ENCODE assay signal across 8 cellular contexts in genomic region chr3:125357032-125357658, GRCh38. TPM values are rescaled to one million over a fixed set of nuclear protein-coding genes. Genes with fewer than 3 reads are reported as not detected.
DNase-seq lines count a peak whose midpoint lies in the region; ATAC-seq and TF ChIP-seq lines count a peak whose summit lies in the region.

No MANE protein-coding gene starts in this region.

- H3K27me3 Mint-ChIP-seq in naive thymus-derived CD4-positive, alpha-beta T cell, result no peaks in the 10 kb centered on the region

- H3K27ac ChIP-seq in naive thymus-derived CD4-positive, alpha-beta T cell (ENCODE audit: low read depth, low read length), result peak overlapping the region; percentile 89
- H3K27ac ChIP-seq in subcutaneous abdominal adipose tissue (ENCODE audit: low read depth, low read length), result peak overlapping the region; percentile 51

- H3K36me3 ChIP-seq in BE2C, result no peaks in the 10 kb centered on the region
- no peaks in the 10 kb centered on the region for H3K36me3 ChIP-seq in Loucy (ENCODE audit: insufficient read depth, low read length)
- H3K36me3 ChIP-seq in naive thymus-derived CD4-positive, alpha-beta T cell (ENCODE audit: control insufficient read depth in 2 of 3, insufficient read depth in 3 of 3, low read length in 3 of 3), result peaks cover 0 to 7% (median 0%) of the 10 kb centered on the region in 3 experiments
- H3K36me3 ChIP-seq in subcutaneous abdominal adipose tissue (ENCODE audit: control insufficient read depth in 5 of 5, insufficient read depth in 5 of 5, low read length in 5 of 5), result no peaks in the 10 kb centered on the region

- H4K20me1 ChIP-seq in Loucy (ENCODE audit: insufficient read depth, low read length, poor library complexity, severe bottlenecking), result peaks cover 54% of the 10 kb centered on the region

- intact Hi-C loops in naive thymus-derived CD4-positive, alpha-beta T cell (cut with micrococcal nuclease), result loop anchor here (1.0 kb wide), 3 partner anchors 17 to 46 kb away; partner anchors contain the start of gene ZNF148 (in 1 of the 2)

- POLR2A ChIA-PET in naive thymus-derived CD4-positive, alpha-beta T cell (lab: Charles Lee), result interaction anchor here (0.5 to 4.7 kb wide), 7 partner anchors 9 to 215 kb away, joined by 3 to 30 read pairs (median 4); partner anchors contain the start of gene ZNF148

- peaks cover 10% of the 10 kb centered on the region; the same call in 1 of the 2 replicates for H3F3A ChIP-seq in Loucy (ENCODE audit: low read depth)

- peak; percentile 74 for ATAC-seq in GM19395 (IDR thresholded peaks at IDR 0.05; ENCODE audit: unreplicated experiment)
- ATAC-seq in esophagus mucosa, result peak; percentile 71
- ATAC-seq in naive thymus-derived CD4-positive, alpha-beta T cell, result peak; percentile 97

- no peaks in the 10 kb centered on the region for H3K9me3 ChIP-seq in BE2C
- H3K9me3 ChIP-seq in Loucy (ENCODE audit: insufficient read depth, low read depth, low read length), result no peaks in the 10 kb centered on the region
- H3K9me3 ChIP-seq in naive thymus-derived CD4-positive, alpha-beta T cell (ENCODE audit: control insufficient read depth in 2 of 3, low read length in 3 of 3), result no peaks in the 10 kb centered on the region
- no peaks in the 10 kb centered on the region for H3K9me3 ChIP-seq in subcutaneous abdominal adipose tissue (ENCODE audit: control insufficient read depth in 5 of 5, low read length in 5 of 5)

- H2AFZ ChIP-seq in Loucy (ENCODE audit: low read length), result peak overlapping the region; percentile 94

- H3K9ac ChIP-seq in Loucy (ENCODE audit: low read depth, low read length, poor library complexity, severe bottlenecking) (peak overlapping the region; percentile 80), subcutaneous abdominal adipose tissue (ENCODE audit: low read length in 5 of 5) (peak overlapping the region in 4 of 5 donors; percentile 61 to 78 (median 70))

- H3K9me2 ChIP-seq in Loucy (replicated peaks; ENCODE audit: low read depth, low read length), result no peaks in the 10 kb centered on the region

- no peaks in the 10 kb centered on the region for H3K9me3 Mint-ChIP-seq in naive thymus-derived CD4-positive, alpha-beta T cell

- H3K4me3 Mint-ChIP-seq in naive thymus-derived CD4-positive, alpha-beta T cell, result peak overlapping the region; percentile 81 to 98 (median 90)

- H3K4me1 ChIP-seq in BE2C (peaks cover 8% of the 10 kb centered on the region), Loucy (ENCODE audit: insufficient read depth, low read length, poor library complexity, severe bottlenecking) (peaks cover 25% of the 10 kb centered on the region), subcutaneous abdominal adipose tissue (ENCODE audit: control insufficient read depth in 5 of 5, insufficient read depth in 5 of 5, low read length in 5 of 5) (peaks cover 0 to 29% (median 25%) of the 10 kb centered on the region in 5 donors)
- peaks cover 0 to 6% of the 10 kb centered on the region in 2 donors for H3K4me1 ChIP-seq in naive thymus-derived CD4-positive, alpha-beta T cell (ENCODE audit: control insufficient read depth in 2 of 2, insufficient read depth in 2 of 2, low read length in 2 of 2)

- H3K4me3 ChIP-seq in BE2C (ENCODE audit: low read depth, low read length), result peak overlapping the region; percentile 67
- H3K4me3 ChIP-seq in Loucy (ENCODE audit: low read length, poor library complexity, severe bottlenecking), result peak overlapping the region; percentile 79
- peak overlapping the region; percentile 65 for H3K4me3 ChIP-seq in naive thymus-derived CD4-positive, alpha-beta T cell (ENCODE audit: low read length)
- H3K4me3 ChIP-seq in subcutaneous abdominal adipose tissue (ENCODE audit: low read depth in 1 of 5, low read length in 5 of 5), result peak overlapping the region; percentile 54 to 78 (median 66)

- TF ChIP-seq CTCF in BE2C (IDR thresholded peaks at IDR 0.05; ENCODE audit: low read depth, low read length) (no peak), Loucy (conservative IDR thresholded peaks at IDR 0.05; ENCODE audit: low read length) (no peak)

- no peaks in the 10 kb centered on the region for H3K27me3 ChIP-seq in BE2C
- H3K27me3 ChIP-seq in Loucy (ENCODE audit: insufficient read depth, low read length, poor library complexity, severe bottlenecking), result no peaks in the 10 kb centered on the region
- no peaks in the 10 kb centered on the region for H3K27me3 ChIP-seq in naive thymus-derived CD4-positive, alpha-beta T cell (ENCODE audit: control insufficient read depth in 2 of 2, insufficient read depth in 2 of 2, low read length in 2 of 2)
- H3K27me3 ChIP-seq in subcutaneous abdominal adipose tissue (ENCODE audit: control insufficient read depth in 5 of 5, insufficient read depth in 4 of 5, low read length in 5 of 5), result no peaks in the 10 kb centered on the region

- peaks cover 97% of the 10 kb centered on the region for H3K79me2 ChIP-seq in Loucy (ENCODE audit: insufficient read depth, low read length)

- H3K4me1 Mint-ChIP-seq in naive thymus-derived CD4-positive, alpha-beta T cell, result peaks cover 51 to 93% (median 76%) of the 10 kb centered on the region in 7 donors

- DNase-seq in BE2C, result peak; percentile 59
- DNase-seq in activated CD8-positive, alpha-beta memory T cell treated with anti-CD3 and anti-CD28 coated beads, Interleukin-2, amount 50 U/mL, for 4 hours, result peak; percentile 58
- DNase-seq in naive thymus-derived CD4-positive, alpha-beta T cell, result peak; percentile 51 to 84 (median 75)
- DNase-seq in NCI-H2171 treated with DMSO at 0.1 percent for 48 hours (lab: John Stamatoyannopoulos, UW), result no peak

- CTCF ChIA-PET in naive thymus-derived CD4-positive, alpha-beta T cell (lab: Charles Lee), result interaction anchor here (0.6 kb wide), 1 partner anchor 350 kb away, joined by 3 read pairs; no protein-coding TSS in a partner anchor

- peaks cover 0 to 10% (median 4%) of the 10 kb centered on the region in 5 donors for H3K36me3 Mint-ChIP-seq in naive thymus-derived CD4-positive, alpha-beta T cell

- peak overlapping the region; percentile 20 to 96 (median 92) for H3K27ac Mint-ChIP-seq in naive thymus-derived CD4-positive, alpha-beta T cell

- H3K4me2 ChIP-seq in Loucy (ENCODE audit: low read depth, low read length, poor library complexity, severe bottlenecking), result peak overlapping the region; percentile 87

RNA-seq across cellular contexts. Expression of gene ZNF148, which starts 18.0 kb away (rescaled TPM):
- 12.6 TPM for polyA plus RNA-seq in BE2C (2012; ENCODE audit: insufficient read depth, insufficient read length, low read depth)
- 21.2 TPM for total RNA-seq in esophagus mucosa
- 10 to 100 TPM; 36.3 to 69.6 (median 53.2) TPM for total RNA-seq in naive thymus-derived CD4-positive, alpha-beta T cell
- polyA plus RNA-seq in naive thymus-derived CD4-positive, alpha-beta T cell, result 100 to 1,000 TPM in 1 of 2 donors, 10 to 100 TPM in 1; 90.4 to 101 TPM
